In the genomic region with DNA sequence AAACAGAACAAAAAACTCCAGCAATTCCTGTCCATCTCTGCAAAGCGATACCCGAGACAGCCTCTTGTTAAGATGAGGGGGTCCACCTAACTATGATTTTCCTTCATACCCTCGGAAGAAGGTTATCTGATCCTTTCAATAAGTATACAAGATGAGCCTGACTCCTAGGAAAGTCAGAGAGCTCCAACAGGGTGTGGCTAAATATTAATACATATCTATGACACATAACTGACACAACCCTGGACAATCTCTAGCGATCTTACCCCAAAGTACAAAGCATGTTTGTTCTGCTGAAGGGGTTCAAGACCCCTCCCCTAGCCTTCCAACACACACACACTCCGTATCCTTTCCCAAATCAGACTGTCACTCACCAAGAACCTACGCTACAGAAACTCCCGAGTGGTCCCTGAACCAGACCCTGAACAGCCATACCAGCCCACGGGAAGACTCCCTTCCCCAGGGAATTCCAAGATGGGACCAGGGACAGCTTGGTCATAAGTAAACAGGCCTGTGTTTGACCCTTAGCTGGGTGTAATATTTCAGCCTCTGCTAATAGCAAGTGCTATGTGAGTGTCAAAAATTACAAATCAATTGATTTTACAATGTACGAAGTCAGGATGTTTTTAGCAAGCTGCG, we compare ENCODE assay signal across 9 cellular contexts.
"Had no signal": no experiment of that assay in that cellular context is flagged by ENCODE, and none has a peak within 500 bp of the region (broad histone marks: within the 10 kb centered on the region; RNA-seq: fewer than 3 reads in every experiment).

No MANE protein-coding gene starts in this region.

- H3K4me3 ChIP-seq: GM23248, HAP-1 had no signal

- H3K27ac Mint-ChIP-seq: HFFc6, IgD-negative memory B cell had no signal

- H3K27ac ChIP-seq: GM23248 had no signal

- H3K4me1 ChIP-seq: HAP-1 had no signal

- FAIRE-seq: HTR-8/SVneo had no signal

- DNase-seq: GM23248, GOT3, H7, HFFc6, KBM-7 had no signal

- H3K4me3 Mint-ChIP-seq: HFFc6, IgD-negative memory B cell had no signal

- H3K9me3 ChIP-seq: HAP-1 had no signal

- ATAC-seq: HCT116 had no signal

- H3K27me3 Mint-ChIP-seq: IgD-negative memory B cell had no signal

- H3K9me3 Mint-ChIP-seq: HFFc6 had no signal
